8 cellular contexts compared by ENCODE assay signal in the genomic region with DNA sequence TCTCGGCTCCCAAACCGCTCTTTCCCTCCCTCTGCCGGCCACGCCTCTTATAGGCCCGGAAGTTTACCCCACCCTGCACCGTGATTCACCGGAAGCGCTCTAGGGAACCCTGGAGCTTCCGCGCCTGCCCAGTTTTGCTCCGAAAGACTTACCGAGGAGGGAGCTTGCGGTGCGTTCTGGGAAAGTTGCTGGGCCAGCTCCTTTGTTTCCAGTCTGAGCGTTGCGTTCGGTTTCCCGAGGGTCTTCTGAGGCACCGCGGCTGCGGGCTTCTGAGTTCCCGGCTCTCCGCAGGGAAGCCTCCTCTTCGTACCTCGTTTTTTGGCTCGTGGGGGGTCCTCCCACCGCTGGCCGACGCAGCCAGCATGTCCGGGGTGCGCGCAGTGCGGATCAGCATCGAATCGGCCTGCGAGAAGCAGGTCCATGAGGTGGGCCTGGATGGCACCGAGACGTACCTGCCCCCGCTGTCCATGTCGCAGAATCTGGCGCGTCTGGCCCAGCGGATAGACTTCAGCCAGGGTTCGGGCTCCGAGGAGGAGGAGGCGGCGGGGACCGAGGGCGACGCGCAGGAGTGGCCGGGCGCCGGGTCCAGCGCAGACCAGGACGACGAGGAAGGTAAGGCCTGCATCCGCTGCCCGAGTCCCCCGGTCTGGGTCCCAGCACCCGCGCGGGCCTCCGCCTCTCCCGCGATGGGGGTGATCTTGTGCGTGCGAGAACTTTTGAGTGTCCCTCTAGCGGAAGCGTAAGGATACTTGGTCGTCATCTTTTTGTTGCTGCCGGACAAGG. TPM values are rescaled to one million over a fixed set of nuclear protein-coding genes. Genes with fewer than 3 reads are reported as not detected.
DNase-seq lines count a peak whose midpoint lies in the region; ATAC-seq, FAIRE-seq and TF ChIP-seq lines count a peak whose summit lies in the region.

A gene with protein sequence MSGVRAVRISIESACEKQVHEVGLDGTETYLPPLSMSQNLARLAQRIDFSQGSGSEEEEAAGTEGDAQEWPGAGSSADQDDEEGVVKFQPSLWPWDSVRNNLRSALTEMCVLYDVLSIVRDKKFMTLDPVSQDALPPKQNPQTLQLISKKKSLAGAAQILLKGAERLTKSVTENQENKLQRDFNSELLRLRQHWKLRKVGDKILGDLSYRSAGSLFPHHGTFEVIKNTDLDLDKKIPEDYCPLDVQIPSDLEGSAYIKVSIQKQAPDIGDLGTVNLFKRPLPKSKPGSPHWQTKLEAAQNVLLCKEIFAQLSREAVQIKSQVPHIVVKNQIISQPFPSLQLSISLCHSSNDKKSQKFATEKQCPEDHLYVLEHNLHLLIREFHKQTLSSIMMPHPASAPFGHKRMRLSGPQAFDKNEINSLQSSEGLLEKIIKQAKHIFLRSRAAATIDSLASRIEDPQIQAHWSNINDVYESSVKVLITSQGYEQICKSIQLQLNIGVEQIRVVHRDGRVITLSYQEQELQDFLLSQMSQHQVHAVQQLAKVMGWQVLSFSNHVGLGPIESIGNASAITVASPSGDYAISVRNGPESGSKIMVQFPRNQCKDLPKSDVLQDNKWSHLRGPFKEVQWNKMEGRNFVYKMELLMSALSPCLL (plus strand): TSS at position 131 of the 783 bp plus-strand sequence. CDS start 232 bp downstream, at position 363.

- H3K27me3 ChIP-seq in right atrium auricular region = no peaks in the 10 kb centered on the region
- no peaks in the 10 kb centered on the region for H3K27me3 ChIP-seq in psoas muscle (ENCODE audit: insufficient read depth in 3 of 3, low read length in 2 of 3)

- peaks cover 0 to 38% of the 10 kb centered on the region in 2 donors for H3K4me1 ChIP-seq in right atrium auricular region
- peaks cover 33% of the 10 kb centered on the region for H3K4me1 ChIP-seq in psoas muscle

- H3K9me3 ChIP-seq in right atrium auricular region = no peaks in the 10 kb centered on the region
- H3K9me3 ChIP-seq in psoas muscle = no peaks in the 10 kb centered on the region

- FAIRE-seq in urothelium cell line (lab: Jason Lieb, UNC) = no peak

- peak within 1 kb of the TSS; percentile 90 for H3K4me3 ChIP-seq in right atrium auricular region
- peak within 1 kb of the TSS; percentile 94 for H3K4me3 ChIP-seq in psoas muscle

- intact Hi-C loops in psoas muscle (cut with DNase I) = loop anchor here (2.0 to 5.0 kb wide), 2 partner anchors 42 to 44 kb away; partner anchors contain the start of genes C11orf54 (in 2 of the 2) and TAF1D (in 2 of the 2)

- TF ChIP-seq CTCF in right atrium auricular region (IDR thresholded peaks at IDR 0.05) = peak in 1 of 2 donors; percentile 62
- peak; percentile 41 for TF ChIP-seq CTCF in psoas muscle (IDR thresholded peaks at IDR 0.05)

- 0% methylated on average over 64 to 72 of the region's 72 CpGs for WGBS in psoas muscle, 3 donors

- peaks cover 9% of the 10 kb centered on the region for H3K36me3 ChIP-seq in right atrium auricular region
- H3K36me3 ChIP-seq in psoas muscle (ENCODE audit: insufficient read depth in 1 of 2, low read depth in 1 of 2) = peaks cover 0 to 21% of the 10 kb centered on the region in 2 donors

- ATAC-seq in GM18498 (IDR thresholded peaks at IDR 0.05; ENCODE audit: unreplicated experiment) = peak; percentile 96
- peak; percentile 96 for ATAC-seq in HG02938 (IDR thresholded peaks at IDR 0.05; ENCODE audit: unreplicated experiment)
- peak; percentile 99 to 100 (median 100) for ATAC-seq in psoas muscle

- peak within 1 kb of the TSS; percentile 78 for H3K27ac ChIP-seq in angular gyrus (ENCODE audit: low read depth, low read length)
- peak within 1 kb of the TSS; percentile 94 to 97 for H3K27ac ChIP-seq in right atrium auricular region
- peak within 1 kb of the TSS; percentile 88 for H3K27ac ChIP-seq in psoas muscle

- DNase-seq in NCI-H1694 treated with DMSO at 0.1 percent for 48 hours (lab: John Stamatoyannopoulos, UW) (peak; percentile 61), T-helper 2 cell (peak; percentile 69 to 93 (median 83)), right atrium auricular region (ENCODE audit: low spot score) (peak; percentile 93), psoas muscle (peak; percentile 91 to 95), urothelium cell line (ENCODE audit: low spot score) (peak; percentile 95)

RNA-seq across cellular contexts. Expression of the gene that starts here (rescaled TPM):
- 10 to 100 TPM; 15.9 to 16.4 TPM for total RNA-seq in right atrium auricular region
- total RNA-seq in psoas muscle = 10 to 100 TPM; 10.6 to 16.0 (median 13.0) TPM
- polyA plus RNA-seq in psoas muscle = 10 to 100 TPM in 2 of 3 donors, 1 to 10 TPM in 1; 7.1 to 11.2 (median 10.7) TPM

Comparison
In these comparisons a context has a peak if more than half of its experiments do, and no peak if none do; other contexts are left out.
1. Peak in every context shown above with its lines: DNase-seq, ATAC-seq, H3K4me3 ChIP-seq and H3K27ac ChIP-seq.